ENCODE assay signal across 8 cellular contexts in the genomic region with DNA sequence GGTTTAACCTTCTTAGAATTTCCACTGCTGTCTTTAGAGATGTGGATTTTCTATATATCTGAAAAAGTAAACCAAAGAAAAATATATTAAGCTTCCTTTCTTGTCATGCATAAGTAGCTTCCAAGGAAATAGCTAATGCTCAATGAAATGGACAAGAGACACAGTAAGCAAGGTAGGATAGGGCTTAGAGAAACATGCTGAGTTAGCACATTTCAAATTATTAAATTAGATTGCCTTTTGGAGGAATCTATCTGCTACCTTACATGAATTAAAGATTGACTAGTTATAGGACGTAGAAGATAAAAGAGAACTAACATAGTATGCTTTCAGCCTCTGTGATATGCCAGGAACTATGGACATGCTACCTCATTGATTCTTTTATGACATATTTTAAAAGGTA.
"Had no signal": no experiment of that assay in that cellular context is flagged by ENCODE, and none has a peak within 500 bp of the region (broad histone marks: within the 10 kb centered on the region; RNA-seq: fewer than 3 reads in every experiment).

No MANE protein-coding gene starts in this region.

- ATAC-seq: GM23338, HCT116 had no signal

- H3K9me3 Mint-ChIP-seq: HFFc6 had no signal

- DNase-seq: H7, HFFc6, KG1 had no signal

- H3K27ac ChIP-seq: HL-60 had no signal

- H3K4me3 Mint-ChIP-seq: GM23338, HFFc6, IgD-negative memory B cell had no signal

- H3K4me2 ChIP-seq: GM23338 had no signal

- H3K4me3 ChIP-seq: GM23338, HAP-1 had no signal

- H3K4me1 ChIP-seq: HAP-1 had no signal

- H3K4me1 Mint-ChIP-seq: GM23338, IgD-negative memory B cell had no signal

- H2AFZ ChIP-seq: GM23338 had no signal

- H3K36me3 Mint-ChIP-seq: IgD-negative memory B cell had no signal

- H3K36me3 ChIP-seq: HAP-1 had no signal

- H3K9me3 ChIP-seq: HAP-1 had no signal

- H3K27ac Mint-ChIP-seq: GM23338, HFFc6, IgD-negative memory B cell had no signal
